1 cellular context compared by ENCODE assay signal in genomic region chr1:40399984-40400704, GRCh38.
TF ChIP-seq lines count a peak whose summit lies in the region.

No MANE protein-coding gene starts in this region.

TF ChIP-seq in GM12878, 131 proteins besides CTCF, POLR2A, EP300 and RAD21 (continued from another document):
- TF ChIP-seq SKIL (IDR thresholded peaks at IDR 0.05; ENCODE audit: low read depth, poor library complexity, severe bottlenecking): peak; percentile 74
- peak; percentile 86 for TF ChIP-seq MLLT1 (IDR thresholded peaks at IDR 0.05)
- TF ChIP-seq MEF2B (IDR thresholded peaks at IDR 0.05; ENCODE audit: partially characterized antibody, poor library complexity, severe bottlenecking): peak; percentile 76
- TF ChIP-seq ZNF217 (IDR thresholded peaks at IDR 0.05): peak; percentile 20; the same call in 1 of the 2 replicates
- peak in 1 of 2 experiments; percentile 6; a peak in 1 of 4 replicates for TF ChIP-seq BHLHE40 (IDR thresholded peaks at IDR 0.05; ENCODE audit: borderline replicate concordance in 1 of 2, low read depth in 2 of 2, low read length in 1 of 2)
- no peak for TF ChIP-seq TARDBP (IDR thresholded peaks at IDR 0.05; ENCODE audit: borderline replicate concordance)
- peak; percentile 52; the same call in 1 of the 2 replicates for TF ChIP-seq GABPA (IDR thresholded peaks at IDR 0.05; ENCODE audit: low read depth)
- 0 out of 2 replicates have a peak, but pooled peaks have one; percentile 28 for TF ChIP-seq PAX5 (IDR thresholded peaks at IDR 0.05; ENCODE audit: borderline replicate concordance, low read depth, low read length)
- TF ChIP-seq DPF2 (IDR thresholded peaks at IDR 0.05): 0 out of 2 replicates have a peak, but pooled peaks have one; percentile 20
- TF ChIP-seq ATF7 (IDR thresholded peaks at IDR 0.05; ENCODE audit: low read depth): peak; percentile 90
- no peak for TF ChIP-seq HCFC1 (IDR thresholded peaks at IDR 0.05; ENCODE audit: low read length)
- TF ChIP-seq SMC3 (IDR thresholded peaks at IDR 0.05; ENCODE audit: borderline replicate concordance, low read length): no peak; the same call in 1 of the 2 replicates
- peak; percentile 83 for TF ChIP-seq ATF2 (IDR thresholded peaks at IDR 0.05; ENCODE audit: low read length)
- peak; percentile 59; the same call in 1 of the 3 replicates for TF ChIP-seq POU2F2 (IDR thresholded peaks at IDR 0.05; ENCODE audit: borderline replicate concordance, low read depth, low read length)
- peak; percentile 66 for TF ChIP-seq IKZF1 (conservative IDR thresholded peaks at IDR 0.05)
- TF ChIP-seq JUNB (IDR thresholded peaks at IDR 0.05): peak; percentile 85
- TF ChIP-seq MTA2 (IDR thresholded peaks at IDR 0.05; ENCODE audit: low read depth): peak; percentile 87
- peak; percentile 74 for TF ChIP-seq EED (IDR thresholded peaks at IDR 0.05; ENCODE audit: low read depth)
- TF ChIP-seq ETV6 (conservative IDR thresholded peaks at IDR 0.05 in 1 of 2, IDR thresholded peaks at IDR 0.05 in 1 of 2; ENCODE audit: borderline replicate concordance in 1 of 2, low read depth in 1 of 2): peak in 1 of 2 experiments; percentile 69; a peak in 1 of 4 replicates
- peak; percentile 76 to 80 for TF ChIP-seq IKZF2 (IDR thresholded peaks at IDR 0.05)
- peak; percentile 95 for TF ChIP-seq MEF2A (IDR thresholded peaks at IDR 0.05; ENCODE audit: insufficient read depth, low read depth, low read length)
- TF ChIP-seq NFIC (IDR thresholded peaks at IDR 0.05; ENCODE audit: low read depth, low read length): peak; percentile 92
- TF ChIP-seq NR2C2 (IDR thresholded peaks at IDR 0.05; ENCODE audit: borderline replicate concordance, control insufficient read depth, insufficient read length, low read depth): no peak
- no peak for TF ChIP-seq HDAC2 (IDR thresholded peaks at IDR 0.05)
- TF ChIP-seq NBN (IDR thresholded peaks at IDR 0.05): peak; percentile 92
- TF ChIP-seq MTA3 (IDR thresholded peaks at IDR 0.05; ENCODE audit: borderline replicate concordance, low read length): peak; percentile 75; the same call in 1 of the 2 replicates
- peak in 1 of 2 experiments; percentile 92; a peak in 1 of 4 replicates for TF ChIP-seq CEBPB (IDR thresholded peaks at IDR 0.05; ENCODE audit: borderline replicate concordance in 1 of 2, low read depth in 2 of 2, low read length in 2 of 2)
TF ChIP-seq in GM12878: peak in this region for 38.
